1 cellular context compared by ENCODE assay signal in the genomic region with DNA sequence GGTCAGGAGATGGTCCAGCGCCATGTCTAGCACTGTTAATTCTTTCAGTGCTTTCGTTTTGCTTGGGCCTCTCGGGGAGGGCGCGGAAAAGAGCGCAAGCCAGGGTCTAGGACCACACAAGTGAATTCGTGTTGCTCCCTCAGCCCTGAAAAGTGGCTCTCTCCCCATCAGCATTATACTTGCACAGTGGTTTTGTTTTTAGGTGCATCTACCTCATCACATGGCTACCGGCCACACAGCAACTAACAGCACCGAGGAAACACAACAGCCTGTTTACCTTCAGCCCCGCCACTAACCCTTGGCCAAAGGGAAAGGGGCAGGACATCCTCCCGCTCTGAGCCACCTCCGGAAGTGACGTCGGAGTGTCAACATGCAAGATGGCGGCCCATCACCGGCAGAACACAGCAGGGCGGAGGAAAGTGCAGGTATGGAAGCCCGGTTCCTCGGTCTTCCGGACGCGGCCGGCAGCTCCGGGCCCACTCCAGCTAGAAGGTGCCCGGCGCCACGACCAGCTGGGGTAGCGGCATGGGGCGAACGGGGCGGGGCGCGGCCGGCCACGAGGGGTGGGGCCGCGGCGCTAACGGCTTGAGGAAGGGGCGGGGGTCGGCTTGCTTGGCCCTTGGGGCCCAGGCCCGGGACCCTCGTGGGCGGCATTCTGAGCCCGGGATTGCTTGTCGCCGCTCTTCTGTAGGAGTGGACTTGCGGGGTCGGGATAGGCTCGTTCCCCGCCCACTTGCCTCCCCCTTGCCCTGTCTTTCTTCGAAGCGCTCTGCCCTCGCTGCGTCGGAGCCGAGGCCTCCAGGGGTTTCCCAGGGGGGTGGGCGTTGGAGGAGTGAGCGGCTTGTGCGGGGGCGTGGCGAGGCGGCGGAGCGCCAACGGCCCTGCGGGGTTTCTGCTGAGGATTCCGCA.
TF ChIP-seq lines count a peak whose summit lies in the region.

Gene SCN11A (minus strand): TSS at position 296 of the 909 bp plus-strand sequence. CDS start 101,582 bp downstream, outside the sequence.
Gene WDR48 (plus strand): TSS at position 368 of the 909 bp plus-strand sequence. CDS start 10 bp downstream, at position 378.

TF ChIP-seq in H1, 55 proteins besides CTCF, POLR2A, EP300 and RAD21 (continued from another document):
- TF ChIP-seq, protein P1, sequence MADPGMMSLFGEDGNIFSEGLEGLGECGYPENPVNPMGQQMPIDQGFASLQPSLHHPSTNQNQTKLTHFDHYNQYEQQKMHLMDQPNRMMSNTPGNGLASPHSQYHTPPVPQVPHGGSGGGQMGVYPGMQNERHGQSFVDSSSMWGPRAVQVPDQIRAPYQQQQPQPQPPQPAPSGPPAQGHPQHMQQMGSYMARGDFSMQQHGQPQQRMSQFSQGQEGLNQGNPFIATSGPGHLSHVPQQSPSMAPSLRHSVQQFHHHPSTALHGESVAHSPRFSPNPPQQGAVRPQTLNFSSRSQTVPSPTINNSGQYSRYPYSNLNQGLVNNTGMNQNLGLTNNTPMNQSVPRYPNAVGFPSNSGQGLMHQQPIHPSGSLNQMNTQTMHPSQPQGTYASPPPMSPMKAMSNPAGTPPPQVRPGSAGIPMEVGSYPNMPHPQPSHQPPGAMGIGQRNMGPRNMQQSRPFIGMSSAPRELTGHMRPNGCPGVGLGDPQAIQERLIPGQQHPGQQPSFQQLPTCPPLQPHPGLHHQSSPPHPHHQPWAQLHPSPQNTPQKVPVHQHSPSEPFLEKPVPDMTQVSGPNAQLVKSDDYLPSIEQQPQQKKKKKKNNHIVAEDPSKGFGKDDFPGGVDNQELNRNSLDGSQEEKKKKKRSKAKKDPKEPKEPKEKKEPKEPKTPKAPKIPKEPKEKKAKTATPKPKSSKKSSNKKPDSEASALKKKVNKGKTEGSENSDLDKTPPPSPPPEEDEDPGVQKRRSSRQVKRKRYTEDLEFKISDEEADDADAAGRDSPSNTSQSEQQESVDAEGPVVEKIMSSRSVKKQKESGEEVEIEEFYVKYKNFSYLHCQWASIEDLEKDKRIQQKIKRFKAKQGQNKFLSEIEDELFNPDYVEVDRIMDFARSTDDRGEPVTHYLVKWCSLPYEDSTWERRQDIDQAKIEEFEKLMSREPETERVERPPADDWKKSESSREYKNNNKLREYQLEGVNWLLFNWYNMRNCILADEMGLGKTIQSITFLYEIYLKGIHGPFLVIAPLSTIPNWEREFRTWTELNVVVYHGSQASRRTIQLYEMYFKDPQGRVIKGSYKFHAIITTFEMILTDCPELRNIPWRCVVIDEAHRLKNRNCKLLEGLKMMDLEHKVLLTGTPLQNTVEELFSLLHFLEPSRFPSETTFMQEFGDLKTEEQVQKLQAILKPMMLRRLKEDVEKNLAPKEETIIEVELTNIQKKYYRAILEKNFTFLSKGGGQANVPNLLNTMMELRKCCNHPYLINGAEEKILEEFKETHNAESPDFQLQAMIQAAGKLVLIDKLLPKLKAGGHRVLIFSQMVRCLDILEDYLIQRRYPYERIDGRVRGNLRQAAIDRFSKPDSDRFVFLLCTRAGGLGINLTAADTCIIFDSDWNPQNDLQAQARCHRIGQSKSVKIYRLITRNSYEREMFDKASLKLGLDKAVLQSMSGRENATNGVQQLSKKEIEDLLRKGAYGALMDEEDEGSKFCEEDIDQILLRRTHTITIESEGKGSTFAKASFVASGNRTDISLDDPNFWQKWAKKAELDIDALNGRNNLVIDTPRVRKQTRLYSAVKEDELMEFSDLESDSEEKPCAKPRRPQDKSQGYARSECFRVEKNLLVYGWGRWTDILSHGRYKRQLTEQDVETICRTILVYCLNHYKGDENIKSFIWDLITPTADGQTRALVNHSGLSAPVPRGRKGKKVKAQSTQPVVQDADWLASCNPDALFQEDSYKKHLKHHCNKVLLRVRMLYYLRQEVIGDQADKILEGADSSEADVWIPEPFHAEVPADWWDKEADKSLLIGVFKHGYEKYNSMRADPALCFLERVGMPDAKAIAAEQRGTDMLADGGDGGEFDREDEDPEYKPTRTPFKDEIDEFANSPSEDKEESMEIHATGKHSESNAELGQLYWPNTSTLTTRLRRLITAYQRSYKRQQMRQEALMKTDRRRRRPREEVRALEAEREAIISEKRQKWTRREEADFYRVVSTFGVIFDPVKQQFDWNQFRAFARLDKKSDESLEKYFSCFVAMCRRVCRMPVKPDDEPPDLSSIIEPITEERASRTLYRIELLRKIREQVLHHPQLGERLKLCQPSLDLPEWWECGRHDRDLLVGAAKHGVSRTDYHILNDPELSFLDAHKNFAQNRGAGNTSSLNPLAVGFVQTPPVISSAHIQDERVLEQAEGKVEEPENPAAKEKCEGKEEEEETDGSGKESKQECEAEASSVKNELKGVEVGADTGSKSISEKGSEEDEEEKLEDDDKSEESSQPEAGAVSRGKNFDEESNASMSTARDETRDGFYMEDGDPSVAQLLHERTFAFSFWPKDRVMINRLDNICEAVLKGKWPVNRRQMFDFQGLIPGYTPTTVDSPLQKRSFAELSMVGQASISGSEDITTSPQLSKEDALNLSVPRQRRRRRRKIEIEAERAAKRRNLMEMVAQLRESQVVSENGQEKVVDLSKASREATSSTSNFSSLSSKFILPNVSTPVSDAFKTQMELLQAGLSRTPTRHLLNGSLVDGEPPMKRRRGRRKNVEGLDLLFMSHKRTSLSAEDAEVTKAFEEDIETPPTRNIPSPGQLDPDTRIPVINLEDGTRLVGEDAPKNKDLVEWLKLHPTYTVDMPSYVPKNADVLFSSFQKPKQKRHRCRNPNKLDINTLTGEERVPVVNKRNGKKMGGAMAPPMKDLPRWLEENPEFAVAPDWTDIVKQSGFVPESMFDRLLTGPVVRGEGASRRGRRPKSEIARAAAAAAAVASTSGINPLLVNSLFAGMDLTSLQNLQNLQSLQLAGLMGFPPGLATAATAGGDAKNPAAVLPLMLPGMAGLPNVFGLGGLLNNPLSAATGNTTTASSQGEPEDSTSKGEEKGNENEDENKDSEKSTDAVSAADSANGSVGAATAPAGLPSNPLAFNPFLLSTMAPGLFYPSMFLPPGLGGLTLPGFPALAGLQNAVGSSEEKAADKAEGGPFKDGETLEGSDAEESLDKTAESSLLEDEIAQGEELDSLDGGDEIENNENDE (IDR thresholded peaks at IDR 0.05; ENCODE audit: insufficient replicate concordance, low read length): no peak
- TF ChIP-seq CTBP2 (IDR thresholded peaks at IDR 0.05; ENCODE audit: borderline replicate concordance, insufficient read depth, insufficient read length, low read length) (no peak), ZNF274 (IDR thresholded peaks at IDR 0.05; ENCODE audit: borderline replicate concordance, extremely low read depth, low read length) (no peak), POLR2AphosphoS5 (IDR thresholded peaks at IDR 0.05; ENCODE audit: low read depth, low read length) (peak; percentile 99), BACH1 (IDR thresholded peaks at IDR 0.05; ENCODE audit: low read length) (no peak), TAF1 (IDR thresholded peaks at IDR 0.05; ENCODE audit: low read depth, low read length) (peak; percentile 98), SAP30 (IDR thresholded peaks at IDR 0.05; ENCODE audit: insufficient read depth, insufficient replicate concordance, low read length) (peak; percentile 58), TAF7 (optimal IDR thresholded peaks at IDR 0.05; ENCODE audit: borderline replicate concordance, low read depth, low read length) (peak; percentile 84), ASH2L (IDR thresholded peaks at IDR 0.05; ENCODE audit: low read length) (peak; percentile 99), KDM5A (IDR thresholded peaks at IDR 0.05; ENCODE audit: low read length) (peak; percentile 97), PHF8 (conservative IDR thresholded peaks at IDR 0.05; ENCODE audit: low read depth, low read length) (peak; percentile 97), GTF2F1 (IDR thresholded peaks at IDR 0.05; ENCODE audit: borderline replicate concordance, low read depth, low read length) (peak; percentile 55; the same call in 1 of the 2 replicates), SIN3A (conservative IDR thresholded peaks at IDR 0.05 in 1 of 2, IDR thresholded peaks at IDR 0.05 in 1 of 2; ENCODE audit: low read depth in 1 of 2, low read length in 2 of 2) (peak; percentile 48 to 64; a peak in 2 of 4 replicates), BRCA1 (IDR thresholded peaks at IDR 0.05; ENCODE audit: low read depth, low read length) (no peak), TBP (IDR thresholded peaks at IDR 0.05; ENCODE audit: low read depth, low read length) (peak; percentile 95), POU5F1 (IDR thresholded peaks at IDR 0.05; ENCODE audit: low read depth, low read length) (no peak), RBBP5 (IDR thresholded peaks at IDR 0.05; ENCODE audit: borderline replicate concordance, low read depth, low read length) (peak; percentile 99), TEAD4 (IDR thresholded peaks at IDR 0.05; ENCODE audit: low read depth, low read length) (peak; percentile 2; the same call in 1 of the 2 replicates), EGR1 (IDR thresholded peaks at IDR 0.05; ENCODE audit: borderline replicate concordance, low read depth, low read length) (peak; percentile 88), SP2 (IDR thresholded peaks at IDR 0.05; ENCODE audit: low read length) (no peak), GABPA (IDR thresholded peaks at IDR 0.05; ENCODE audit: borderline replicate concordance, insufficient read depth, low read length) (peak; percentile 90), SP1 (IDR thresholded peaks at IDR 0.05; ENCODE audit: low read depth, low read length) (peak; percentile 41; the same call in 1 of the 2 replicates), YY1 (IDR thresholded peaks at IDR 0.05; ENCODE audit: low read depth, low read length) (peak; percentile 96)
- TF ChIP-seq, protein P2, sequence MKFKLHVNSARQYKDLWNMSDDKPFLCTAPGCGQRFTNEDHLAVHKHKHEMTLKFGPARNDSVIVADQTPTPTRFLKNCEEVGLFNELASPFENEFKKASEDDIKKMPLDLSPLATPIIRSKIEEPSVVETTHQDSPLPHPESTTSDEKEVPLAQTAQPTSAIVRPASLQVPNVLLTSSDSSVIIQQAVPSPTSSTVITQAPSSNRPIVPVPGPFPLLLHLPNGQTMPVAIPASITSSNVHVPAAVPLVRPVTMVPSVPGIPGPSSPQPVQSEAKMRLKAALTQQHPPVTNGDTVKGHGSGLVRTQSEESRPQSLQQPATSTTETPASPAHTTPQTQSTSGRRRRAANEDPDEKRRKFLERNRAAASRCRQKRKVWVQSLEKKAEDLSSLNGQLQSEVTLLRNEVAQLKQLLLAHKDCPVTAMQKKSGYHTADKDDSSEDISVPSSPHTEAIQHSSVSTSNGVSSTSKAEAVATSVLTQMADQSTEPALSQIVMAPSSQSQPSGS (IDR thresholded peaks at IDR 0.05; ENCODE audit: low read length): peak; percentile 62
- TF ChIP-seq, protein P3, sequence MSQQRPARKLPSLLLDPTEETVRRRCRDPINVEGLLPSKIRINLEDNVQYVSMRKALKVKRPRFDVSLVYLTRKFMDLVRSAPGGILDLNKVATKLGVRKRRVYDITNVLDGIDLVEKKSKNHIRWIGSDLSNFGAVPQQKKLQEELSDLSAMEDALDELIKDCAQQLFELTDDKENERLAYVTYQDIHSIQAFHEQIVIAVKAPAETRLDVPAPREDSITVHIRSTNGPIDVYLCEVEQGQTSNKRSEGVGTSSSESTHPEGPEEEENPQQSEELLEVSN (IDR thresholded peaks at IDR 0.05): no peak; the same call in 1 of the 2 replicates
